In genomic region chr11:20011294-20011951, GRCh38 we compare ENCODE assay signal across 20 cellular contexts.
DNase-seq lines count a peak whose midpoint lies in the region; ATAC-seq, FAIRE-seq and TF ChIP-seq lines count a peak whose summit lies in the region.
"Had no signal": no experiment of that assay in that cellular context is flagged by ENCODE, and none has a peak within 500 bp of the region (broad histone marks: within the 10 kb centered on the region; RNA-seq: fewer than 3 reads in every experiment).

No MANE protein-coding gene starts in this region.

- no peaks in the 10 kb centered on the region for H3K9me3 ChIP-seq in RWPE2 (ENCODE audit: severe bottlenecking)
- H3K9me3 ChIP-seq: ovary, SJCRH30, transverse colon had no signal

- no peaks in the 10 kb centered on the region for H3K36me3 ChIP-seq in RWPE2 (ENCODE audit: low read depth)
- H3K36me3 ChIP-seq: brain microvascular endothelial cell, ovary, SJCRH30, transverse colon had no signal

- intact Hi-C loops in posterior vena cava (cut with DNase I): no loop called here

- H3K27me3 ChIP-seq in RWPE2 (ENCODE audit: insufficient read depth, poor library complexity, severe bottlenecking): no peaks in the 10 kb centered on the region
- H3K27me3 ChIP-seq: brain microvascular endothelial cell, ovary, SJCRH30, transverse colon had no signal

- no peak for FAIRE-seq in GM12892 (lab: Jason Lieb, UNC)
- FAIRE-seq: A204.1 had no signal

- TF ChIP-seq CTCF in RWPE2 (IDR thresholded peaks at IDR 0.05; ENCODE audit: poor library complexity, severe bottlenecking) (no peak), fibroblast of mammary gland (conservative IDR thresholded peaks at IDR 0.05; ENCODE audit: control insufficient read depth, insufficient read depth, low read depth, low read length) (no peak)

- H3K4me3 ChIP-seq in RWPE2 (ENCODE audit: severe bottlenecking) (no peak overlapping the region), fibroblast of mammary gland (ENCODE audit: control insufficient read depth, low read depth, low read length) (no peak overlapping the region)
- H3K4me3 ChIP-seq: ovary, SJCRH30, transverse colon had no signal

- peak; percentile 77 for ATAC-seq in RWPE2 (ENCODE audit: low read depth)
- ATAC-seq: left cardiac atrium; stimulated activated memory B cell treated with anti-CD40 and anti-IgM and Interleukin-4, amounts not matched to agents 10 μg/mL and 1 μg/mL and 100 μg/mL, for 72 hours had no signal

- DNase-seq in NCI-H146 (lab: John Stamatoyannopoulos, UW): peak; percentile 16
- no peak for DNase-seq in NCI-H146 treated with DMSO at 0.1 percent for 48 hours (lab: John Stamatoyannopoulos, UW; ENCODE audit: unreplicated experiment)
- no peak for DNase-seq in RWPE2 (ENCODE audit: low spot score)
- peak; percentile 44 for DNase-seq in fibroblast of mammary gland (ENCODE audit: low read depth)
- peak; percentile 97 for DNase-seq in renal cortical epithelial cell (ENCODE audit: low read depth)
- no peak for DNase-seq in activated CD4-positive, CD25-positive, alpha-beta regulatory T cell treated with anti-CD3 and anti-CD28 coated beads, Interleukin-2, amount 50 U/mL, for 72 hours
- no peak for DNase-seq in posterior vena cava (ENCODE audit: low spot score)
- no peak for DNase-seq in GM12892 (ENCODE audit: insufficient read length)
- DNase-seq: activated CD4-positive, alpha-beta T cell treated with anti-CD3 and anti-CD28 coated beads, Interleukin-2, amount 10 ng/mL, durations not matched to agents 24 days and 14 days; activated naive CD4-positive, alpha-beta T cell treated with anti-CD3 and anti-CD28 coated beads for 36 hours; brain microvascular endothelial cell; left cardiac atrium; NCI-H446; ovary; SJCRH30; T-helper 9 cell; transverse colon had no signal

- TF ChIP-seq POLR2A in GM12892 (IDR thresholded peaks at IDR 0.05; ENCODE audit: low read depth, low read length): no peak

- H3K4me1 ChIP-seq in RWPE2 (ENCODE audit: insufficient read depth, poor library complexity, severe bottlenecking): peaks cover 42% of the 10 kb centered on the region

- peak overlapping the region; percentile 89 for H3K27ac ChIP-seq in RWPE2 (ENCODE audit: poor library complexity, severe bottlenecking)
- H3K27ac ChIP-seq: brain microvascular endothelial cell, C4-2B, ovary, SJCRH30, transverse colon had no signal

Comparison
In these comparisons a context has a peak if more than half of its experiments do, and no peak if none do; other contexts are left out.
1. DNase-seq: peak in NCI-H146 (single experiment), fibroblast of mammary gland (single experiment) and renal cortical epithelial cell (single experiment); none in NCI-H146 treated with DMSO at 0.1 percent for 48 hours (single experiment), RWPE2 (single experiment), activated CD4-positive, CD25-positive, alpha-beta regulatory T cell treated with anti-CD3 and anti-CD28 coated beads, Interleukin-2, amount 50 U/mL, for 72 hours (single experiment), posterior vena cava (single experiment) and GM12892 (single experiment).